ENCODE assay signal across 1 cellular context in the genomic region with DNA sequence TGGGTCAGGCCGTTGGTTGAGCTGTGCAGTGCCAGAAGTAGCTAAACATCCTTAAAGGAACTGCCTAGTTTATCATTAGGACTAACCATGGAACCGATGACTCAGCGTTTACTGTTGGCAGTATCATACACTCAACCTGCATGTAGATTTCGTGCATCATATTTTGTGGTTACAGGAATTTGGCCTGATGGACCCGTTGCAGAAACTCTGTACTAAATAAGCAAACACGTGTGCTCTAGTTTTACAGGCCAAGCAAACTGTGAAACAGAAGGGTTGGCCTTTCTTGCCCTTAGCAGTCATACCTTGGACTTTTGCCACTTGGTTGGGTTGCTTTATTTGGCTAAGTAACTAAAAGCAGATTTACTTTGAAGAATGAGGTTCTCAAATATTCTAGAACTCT.
TF ChIP-seq lines count a peak whose summit lies in the region.

No MANE protein-coding gene starts in this region.

TF ChIP-seq in H1, 55 proteins besides CTCF, POLR2A, EP300 and RAD21:
- TF ChIP-seq, protein P1, sequence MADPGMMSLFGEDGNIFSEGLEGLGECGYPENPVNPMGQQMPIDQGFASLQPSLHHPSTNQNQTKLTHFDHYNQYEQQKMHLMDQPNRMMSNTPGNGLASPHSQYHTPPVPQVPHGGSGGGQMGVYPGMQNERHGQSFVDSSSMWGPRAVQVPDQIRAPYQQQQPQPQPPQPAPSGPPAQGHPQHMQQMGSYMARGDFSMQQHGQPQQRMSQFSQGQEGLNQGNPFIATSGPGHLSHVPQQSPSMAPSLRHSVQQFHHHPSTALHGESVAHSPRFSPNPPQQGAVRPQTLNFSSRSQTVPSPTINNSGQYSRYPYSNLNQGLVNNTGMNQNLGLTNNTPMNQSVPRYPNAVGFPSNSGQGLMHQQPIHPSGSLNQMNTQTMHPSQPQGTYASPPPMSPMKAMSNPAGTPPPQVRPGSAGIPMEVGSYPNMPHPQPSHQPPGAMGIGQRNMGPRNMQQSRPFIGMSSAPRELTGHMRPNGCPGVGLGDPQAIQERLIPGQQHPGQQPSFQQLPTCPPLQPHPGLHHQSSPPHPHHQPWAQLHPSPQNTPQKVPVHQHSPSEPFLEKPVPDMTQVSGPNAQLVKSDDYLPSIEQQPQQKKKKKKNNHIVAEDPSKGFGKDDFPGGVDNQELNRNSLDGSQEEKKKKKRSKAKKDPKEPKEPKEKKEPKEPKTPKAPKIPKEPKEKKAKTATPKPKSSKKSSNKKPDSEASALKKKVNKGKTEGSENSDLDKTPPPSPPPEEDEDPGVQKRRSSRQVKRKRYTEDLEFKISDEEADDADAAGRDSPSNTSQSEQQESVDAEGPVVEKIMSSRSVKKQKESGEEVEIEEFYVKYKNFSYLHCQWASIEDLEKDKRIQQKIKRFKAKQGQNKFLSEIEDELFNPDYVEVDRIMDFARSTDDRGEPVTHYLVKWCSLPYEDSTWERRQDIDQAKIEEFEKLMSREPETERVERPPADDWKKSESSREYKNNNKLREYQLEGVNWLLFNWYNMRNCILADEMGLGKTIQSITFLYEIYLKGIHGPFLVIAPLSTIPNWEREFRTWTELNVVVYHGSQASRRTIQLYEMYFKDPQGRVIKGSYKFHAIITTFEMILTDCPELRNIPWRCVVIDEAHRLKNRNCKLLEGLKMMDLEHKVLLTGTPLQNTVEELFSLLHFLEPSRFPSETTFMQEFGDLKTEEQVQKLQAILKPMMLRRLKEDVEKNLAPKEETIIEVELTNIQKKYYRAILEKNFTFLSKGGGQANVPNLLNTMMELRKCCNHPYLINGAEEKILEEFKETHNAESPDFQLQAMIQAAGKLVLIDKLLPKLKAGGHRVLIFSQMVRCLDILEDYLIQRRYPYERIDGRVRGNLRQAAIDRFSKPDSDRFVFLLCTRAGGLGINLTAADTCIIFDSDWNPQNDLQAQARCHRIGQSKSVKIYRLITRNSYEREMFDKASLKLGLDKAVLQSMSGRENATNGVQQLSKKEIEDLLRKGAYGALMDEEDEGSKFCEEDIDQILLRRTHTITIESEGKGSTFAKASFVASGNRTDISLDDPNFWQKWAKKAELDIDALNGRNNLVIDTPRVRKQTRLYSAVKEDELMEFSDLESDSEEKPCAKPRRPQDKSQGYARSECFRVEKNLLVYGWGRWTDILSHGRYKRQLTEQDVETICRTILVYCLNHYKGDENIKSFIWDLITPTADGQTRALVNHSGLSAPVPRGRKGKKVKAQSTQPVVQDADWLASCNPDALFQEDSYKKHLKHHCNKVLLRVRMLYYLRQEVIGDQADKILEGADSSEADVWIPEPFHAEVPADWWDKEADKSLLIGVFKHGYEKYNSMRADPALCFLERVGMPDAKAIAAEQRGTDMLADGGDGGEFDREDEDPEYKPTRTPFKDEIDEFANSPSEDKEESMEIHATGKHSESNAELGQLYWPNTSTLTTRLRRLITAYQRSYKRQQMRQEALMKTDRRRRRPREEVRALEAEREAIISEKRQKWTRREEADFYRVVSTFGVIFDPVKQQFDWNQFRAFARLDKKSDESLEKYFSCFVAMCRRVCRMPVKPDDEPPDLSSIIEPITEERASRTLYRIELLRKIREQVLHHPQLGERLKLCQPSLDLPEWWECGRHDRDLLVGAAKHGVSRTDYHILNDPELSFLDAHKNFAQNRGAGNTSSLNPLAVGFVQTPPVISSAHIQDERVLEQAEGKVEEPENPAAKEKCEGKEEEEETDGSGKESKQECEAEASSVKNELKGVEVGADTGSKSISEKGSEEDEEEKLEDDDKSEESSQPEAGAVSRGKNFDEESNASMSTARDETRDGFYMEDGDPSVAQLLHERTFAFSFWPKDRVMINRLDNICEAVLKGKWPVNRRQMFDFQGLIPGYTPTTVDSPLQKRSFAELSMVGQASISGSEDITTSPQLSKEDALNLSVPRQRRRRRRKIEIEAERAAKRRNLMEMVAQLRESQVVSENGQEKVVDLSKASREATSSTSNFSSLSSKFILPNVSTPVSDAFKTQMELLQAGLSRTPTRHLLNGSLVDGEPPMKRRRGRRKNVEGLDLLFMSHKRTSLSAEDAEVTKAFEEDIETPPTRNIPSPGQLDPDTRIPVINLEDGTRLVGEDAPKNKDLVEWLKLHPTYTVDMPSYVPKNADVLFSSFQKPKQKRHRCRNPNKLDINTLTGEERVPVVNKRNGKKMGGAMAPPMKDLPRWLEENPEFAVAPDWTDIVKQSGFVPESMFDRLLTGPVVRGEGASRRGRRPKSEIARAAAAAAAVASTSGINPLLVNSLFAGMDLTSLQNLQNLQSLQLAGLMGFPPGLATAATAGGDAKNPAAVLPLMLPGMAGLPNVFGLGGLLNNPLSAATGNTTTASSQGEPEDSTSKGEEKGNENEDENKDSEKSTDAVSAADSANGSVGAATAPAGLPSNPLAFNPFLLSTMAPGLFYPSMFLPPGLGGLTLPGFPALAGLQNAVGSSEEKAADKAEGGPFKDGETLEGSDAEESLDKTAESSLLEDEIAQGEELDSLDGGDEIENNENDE (IDR thresholded peaks at IDR 0.05; ENCODE audit: insufficient replicate concordance, low read length): no peak
- TF ChIP-seq MAFK (IDR thresholded peaks at IDR 0.05; ENCODE audit: low read depth, low read length): peak; percentile 92
TF ChIP-seq in H1: peak in this region for 1.
